ENCODE assay signal across 12 cellular contexts in the genomic region with DNA sequence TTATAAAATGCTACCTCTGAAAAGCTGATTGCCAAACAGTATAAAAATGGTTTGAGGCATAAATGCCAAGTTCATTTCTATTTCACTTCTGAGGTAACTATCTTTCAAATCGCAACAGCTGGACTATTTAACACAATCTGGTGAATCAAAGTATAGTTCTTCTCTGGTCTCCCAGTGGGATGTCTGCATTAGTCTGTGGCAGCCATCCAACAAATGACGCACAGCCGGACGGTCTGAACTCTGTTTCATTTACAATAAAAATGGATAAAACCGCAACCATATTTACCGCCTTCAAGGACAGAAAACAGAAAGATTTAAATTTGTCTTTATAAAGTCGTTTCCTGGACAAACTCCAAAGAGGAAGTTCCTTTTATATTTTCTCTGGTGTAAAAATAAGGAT. TPM values are rescaled to one million over a fixed set of nuclear protein-coding genes. Genes with fewer than 3 reads are reported as not detected.
DNase-seq lines count a peak whose midpoint lies in the region; ATAC-seq, FAIRE-seq and TF ChIP-seq lines count a peak whose summit lies in the region.
"Had no signal": no experiment of that assay in that cellular context is flagged by ENCODE, and none has a peak within 500 bp of the region (broad histone marks: within the 10 kb centered on the region; RNA-seq: fewer than 3 reads in every experiment).

No MANE protein-coding gene starts in this region.

- H3K4me3 Mint-ChIP-seq in activated T-cell treated with anti-CD3 and anti-CD28 coated beads, Interleukin-2, amount 50 U/mL, for 24 hours, result no peak overlapping the region
- H3K4me3 Mint-ChIP-seq: central memory CD8-positive, alpha-beta T cell had no signal

- H3K4me3 ChIP-seq in fibroblast of pulmonary artery (replicated peaks; ENCODE audit: low read depth, low read length) (no peak overlapping the region), lower leg skin (ENCODE audit: low read depth, poor library complexity, severe bottlenecking) (no peak overlapping the region)

- 51 to 61% methylated on average over 7 of the region's 7 CpGs for WGBS in lower leg skin, 2 donors

- H3K4me1 Mint-ChIP-seq in activated T-cell treated with anti-CD3 and anti-CD28 coated beads, Interleukin-2, amount 50 U/mL, for 24 hours (ENCODE audit: low read depth), result no peaks in the 10 kb centered on the region
- H3K4me1 Mint-ChIP-seq: central memory CD8-positive, alpha-beta T cell had no signal

- H3K36me3 Mint-ChIP-seq in activated T-cell treated with anti-CD3 and anti-CD28 coated beads, Interleukin-2, amount 50 U/mL, for 24 hours (ENCODE audit: low read depth), result no peaks in the 10 kb centered on the region

- H3K27me3 Mint-ChIP-seq in activated T-cell treated with anti-CD3 and anti-CD28 coated beads, Interleukin-2, amount 50 U/mL, for 24 hours, result peaks cover 26% of the 10 kb centered on the region

- TF ChIP-seq POLR2A in lower leg skin (IDR thresholded peaks at IDR 0.05), result no peak

- TF ChIP-seq CTCF in fibroblast of pulmonary artery (IDR thresholded peaks at IDR 0.05; ENCODE audit: low read length, missing control alignments) (no peak), lower leg skin (IDR thresholded peaks at IDR 0.05) (no peak)

- peak; percentile 65 for FAIRE-seq in RCC 7860 (lab: Jason Lieb, UNC)

- H3K9me3 Mint-ChIP-seq in activated T-cell treated with anti-CD3 and anti-CD28 coated beads, Interleukin-2, amount 50 U/mL, for 24 hours, result no peaks in the 10 kb centered on the region
- H3K9me3 Mint-ChIP-seq: central memory CD8-positive, alpha-beta T cell had no signal

- no peak overlapping the region for H3K27ac Mint-ChIP-seq in activated T-cell treated with anti-CD3 and anti-CD28 coated beads, Interleukin-2, amount 50 U/mL, for 24 hours

- ATAC-seq in HG02588 (IDR thresholded peaks at IDR 0.05; ENCODE audit: unreplicated experiment), result no peak

- DNase-seq in NCI-H1092 treated with DMSO at 0.1 percent for 48 hours (lab: John Stamatoyannopoulos, UW) (peak; percentile 18), NCI-H1092 (lab: John Stamatoyannopoulos, UW) (no peak), RCC 7860 (ENCODE audit: low spot score) (peak; percentile 23), fibroblast of pulmonary artery (ENCODE audit: low read depth) (peak; percentile 87), stromal cell of bone marrow (ENCODE audit: low read depth) (peak; percentile 57), lower leg skin (ENCODE audit: low spot score in 2 of 2) (no peak)
- no peak for DNase-seq in activated T-cell treated with anti-CD3 and anti-CD28 coated beads, Interleukin-2, amount 50 U/mL, for 24 hours
- DNase-seq: activated CD4-positive, alpha-beta T cell treated with anti-CD3 and anti-CD28 coated beads for 48 hours had no signal

- intact Hi-C loops in lower leg skin (cut with DNase I; ENCODE audit: low total_unique reads), result no loop called here

RNA-seq across cellular contexts. Expression of a gene that starts 41.9 kb away (rescaled TPM):
- 1 to 10 TPM in 1 of 4 donors, under 1 TPM in 1, not detected in 2; 0.06 to 4.4 TPM for total RNA-seq in lower leg skin
- total RNA-seq: M059J, mononuclear cell had no signal

Comparison
In these comparisons a context has a peak if more than half of its experiments do, and no peak if none do; other contexts are left out.
1. DNase-seq: peak in NCI-H1092 treated with DMSO at 0.1 percent for 48 hours (single experiment), RCC 7860 (single experiment), fibroblast of pulmonary artery (single experiment) and stromal cell of bone marrow (single experiment); none in NCI-H1092 (single experiment), lower leg skin (0 of 2) and activated T-cell treated with anti-CD3 and anti-CD28 coated beads, Interleukin-2, amount 50 U/mL, for 24 hours (single experiment).